20 cellular contexts compared by ENCODE assay signal in genomic region chr11:67632982-67633755, GRCh38. TPM values are rescaled to one million over a fixed set of nuclear protein-coding genes. Genes with fewer than 3 reads are reported as not detected.
DNase-seq lines count a peak whose midpoint lies in the region; ATAC-seq and TF ChIP-seq lines count a peak whose summit lies in the region.
"Had no signal": no experiment of that assay in that cellular context is flagged by ENCODE, and none has a peak within 500 bp of the region (broad histone marks: within the 10 kb centered on the region; RNA-seq: fewer than 3 reads in every experiment).

No MANE protein-coding gene starts in this region.

- TF ChIP-seq POLR2A in suprapubic skin (IDR thresholded peaks at IDR 0.05), result no peak
- no peak for TF ChIP-seq POLR2A in erythroblast (IDR thresholded peaks at IDR 0.05; ENCODE audit: low read length)

- H3K27ac ChIP-seq in colonic mucosa, result peak overlapping the region; percentile 63
- no peak overlapping the region for H3K27ac ChIP-seq in suprapubic skin

- no peak for TF ChIP-seq CTCF in colonic mucosa (IDR thresholded peaks at IDR 0.05)
- no peak for TF ChIP-seq CTCF in mucosa of descending colon (IDR thresholded peaks at IDR 0.05)
- no peak for TF ChIP-seq CTCF in suprapubic skin (IDR thresholded peaks at IDR 0.05)

- H3K36me3 Mint-ChIP-seq in activated naive CD4-positive, alpha-beta T cell treated with anti-CD3 and anti-CD28 coated beads, Interleukin-2, amount 10 ng/mL, durations not matched to agents 7 days and 5 days, result no peaks in the 10 kb centered on the region

- ATAC-seq in mucosa of descending colon (no peak), GM18873 (IDR thresholded peaks at IDR 0.05; ENCODE audit: low FRiP score, unreplicated experiment) (no peak)

- intact Hi-C loops in colonic mucosa (cut with DNase I), result no loop called here
- intact Hi-C loops in mucosa of descending colon (cut with DNase I, micrococcal nuclease), result no loop called here

- peaks cover 23% of the 10 kb centered on the region for H3K4me1 Mint-ChIP-seq in activated naive CD4-positive, alpha-beta T cell treated with anti-CD3 and anti-CD28 coated beads, Interleukin-2, amount 10 ng/mL, durations not matched to agents 7 days and 5 days

- peaks cover 25% of the 10 kb centered on the region for H3K4me1 ChIP-seq in colonic mucosa
- H3K4me1 ChIP-seq in mucosa of descending colon (ENCODE audit: low read depth), result peaks cover 27% of the 10 kb centered on the region
- peaks cover 24% of the 10 kb centered on the region for H3K4me1 ChIP-seq in suprapubic skin

- DNase-seq in activated naive CD4-positive, alpha-beta T cell treated with anti-CD3 and anti-CD28 coated beads, Interleukin-2, amount 10 ng/mL, durations not matched to agents 7 days and 5 days, result peak; percentile 20
- no peak for DNase-seq in activated naive CD4-positive, alpha-beta T cell treated with anti-CD3 and anti-CD28 coated beads, Interleukin-2, amount 50 U/mL, for 16 hours
- DNase-seq in colonic mucosa (peak; percentile 27), mucosa of descending colon (peak in 2 of 3 donors; percentile 40 to 58), suprapubic skin (ENCODE audit: low spot score in 2 of 2) (peak; percentile 57 to 74), NCI-H1436 treated with DMSO at 0.1 percent for 48 hours (lab: John Stamatoyannopoulos, UW) (no peak), erythroblast (lab: John Stamatoyannopoulos, UW) (no peak)
- DNase-seq: activated CD4-positive, alpha-beta T cell treated with anti-CD3 and anti-CD28 coated beads, Interleukin-2, amount 10 ng/mL, durations not matched to agents 7 days and 5 days; activated CD8-positive, alpha-beta memory T cell treated with anti-CD3 and anti-CD28 coated beads, Interleukin-2, amount 50 U/mL, for 48 hours; activated naive CD4-positive, alpha-beta T cell; midbrain; NCI-H1417 treated with DMSO at 0.1 percent for 48 hours; NCI-H446; NK-92 treated with Interleukin-12 subunit alpha and Interleukin-12 subunit beta, amount 100 ng/mL, for 24 hours; occipital lobe had no signal

- CTCF ChIA-PET in activated naive CD4-positive, alpha-beta T cell treated with anti-CD3 and anti-CD28 coated beads, Interleukin-2, amount 10 ng/mL, durations not matched to agents 7 days and 5 days (lab: Charles Lee), result interaction anchor here (1.2 to 8.0 kb wide), 3 partner anchors 14 to 26 kb away, joined by 3 to 91 read pairs (median 59); partner anchors contain the start of gene ACY3

- WGBS in suprapubic skin, result 93% methylated on average over 29 of the region's 30 CpGs

- H3K9me3 ChIP-seq in colonic mucosa (no peaks in the 10 kb centered on the region), mucosa of descending colon (no peaks in the 10 kb centered on the region), suprapubic skin (no peaks in the 10 kb centered on the region)
- H3K9me3 ChIP-seq: heart left ventricle had no signal

- no peaks in the 10 kb centered on the region for H3K27me3 ChIP-seq in colonic mucosa
- no peaks in the 10 kb centered on the region for H3K27me3 ChIP-seq in suprapubic skin
- H3K27me3 ChIP-seq: heart left ventricle had no signal

- H3K4me3 Mint-ChIP-seq in activated naive CD4-positive, alpha-beta T cell treated with anti-CD3 and anti-CD28 coated beads, Interleukin-2, amount 10 ng/mL, durations not matched to agents 7 days and 5 days, result no peak overlapping the region
- H3K4me3 Mint-ChIP-seq: activated CD4-positive, alpha-beta T cell treated with anti-CD3 and anti-CD28 coated beads, Interleukin-2, amount 10 ng/mL, durations not matched to agents 7 days and 5 days had no signal

- H3K36me3 ChIP-seq in colonic mucosa (no peaks in the 10 kb centered on the region), mucosa of descending colon (ENCODE audit: low read depth) (no peaks in the 10 kb centered on the region), suprapubic skin (no peaks in the 10 kb centered on the region)
- H3K36me3 ChIP-seq: heart left ventricle had no signal

- no peak overlapping the region for H3K9ac ChIP-seq in colonic mucosa (ENCODE audit: low read depth in 2 of 2, low read length in 2 of 2)

- H3K27ac Mint-ChIP-seq in activated naive CD4-positive, alpha-beta T cell treated with anti-CD3 and anti-CD28 coated beads, Interleukin-2, amount 10 ng/mL, durations not matched to agents 7 days and 5 days, result peak overlapping the region; percentile 42
- H3K27ac Mint-ChIP-seq: activated CD4-positive, alpha-beta T cell treated with anti-CD3 and anti-CD28 coated beads, Interleukin-2, amount 10 ng/mL, durations not matched to agents 7 days and 5 days had no signal

- TF ChIP-seq EP300 in suprapubic skin (IDR thresholded peaks at IDR 0.05), result no peak

- H3K9me3 Mint-ChIP-seq in activated naive CD4-positive, alpha-beta T cell treated with anti-CD3 and anti-CD28 coated beads, Interleukin-2, amount 10 ng/mL, durations not matched to agents 7 days and 5 days, result no peaks in the 10 kb centered on the region
- H3K9me3 Mint-ChIP-seq: activated CD4-positive, alpha-beta T cell treated with anti-CD3 and anti-CD28 coated beads, Interleukin-2, amount 10 ng/mL, durations not matched to agents 7 days and 5 days had no signal

- H3K4me3 ChIP-seq in colonic mucosa (no peak overlapping the region), mucosa of descending colon (no peak overlapping the region), suprapubic skin (no peak overlapping the region)
- H3K4me3 ChIP-seq: heart left ventricle had no signal

- H3K27me3 Mint-ChIP-seq in activated naive CD4-positive, alpha-beta T cell treated with anti-CD3 and anti-CD28 coated beads, Interleukin-2, amount 10 ng/mL, durations not matched to agents 7 days and 5 days, result peaks cover 19% of the 10 kb centered on the region
- H3K27me3 Mint-ChIP-seq: activated CD4-positive, alpha-beta T cell treated with anti-CD3 and anti-CD28 coated beads, Interleukin-2, amount 10 ng/mL, durations not matched to agents 7 days and 5 days had no signal

RNA-seq across cellular contexts. Expression of gene NUDT8, which starts 3.4 kb away (rescaled TPM):
- total RNA-seq in colonic mucosa, result 10 to 100 TPM; 35.1 to 52.5 TPM
- 10 to 100 TPM; 17.3 to 34.6 (median 23.1) TPM for total RNA-seq in mucosa of descending colon
- 10 to 100 TPM; 33.9 to 48.8 (median 46.3) TPM for total RNA-seq in suprapubic skin

RNA-seq across cellular contexts. Expression of gene TBX10, which starts 6.4 kb away (rescaled TPM):
- total RNA-seq in colonic mucosa (10 to 100 TPM in 1 of 2 donors, 1 to 10 TPM in 1; 7.8 to 19.3 TPM), mucosa of descending colon (10 to 100 TPM in 1 of 3 donors, 1 to 10 TPM in 2; 3.7 to 19.1 (median 9.6) TPM), suprapubic skin (not detected)
- total RNA-seq: activated CD4-positive, alpha-beta T cell treated with anti-CD3 and anti-CD28 coated beads, Interleukin-2, amount 10 ng/mL, durations not matched to agents 7 days and 5 days; aorta; cerebellum; occipital lobe; temporal lobe had no signal

RNA-seq across cellular contexts. Expression of gene ACY3, which starts 17.4 kb away (rescaled TPM):
- total RNA-seq in colonic mucosa (10 to 100 TPM; 10.6 to 13.8 TPM), mucosa of descending colon (10 to 100 TPM in 2 of 3 donors, 1 to 10 TPM in 1; 3.3 to 14.6 (median 14.1) TPM), suprapubic skin (not detected)
- total RNA-seq: aorta, heart left ventricle, temporal lobe had no signal

RNA-seq across cellular contexts. Expression of gene NDUFV1, which starts 26.4 kb away (rescaled TPM):
- total RNA-seq in colonic mucosa (100 to 1,000 TPM; 329 to 361 TPM), mucosa of descending colon (100 to 1,000 TPM; 248 to 349 (median 311) TPM), suprapubic skin (100 to 1,000 TPM; 200 to 361 (median 275) TPM)

RNA-seq across cellular contexts. Expression of gene ALDH3B2, which starts 41.3 kb away (rescaled TPM):
- total RNA-seq in colonic mucosa, result under 1 TPM; 0.08 to 0.89 TPM
- total RNA-seq in mucosa of descending colon, result under 1 TPM in 2 of 3 donors, not detected in 1; 0.29 to 0.48 TPM
- 100 to 1,000 TPM in 2 of 4 donors, 10 to 100 TPM in 2; 90.0 to 176 (median 105) TPM for total RNA-seq in suprapubic skin
- total RNA-seq: activated CD4-positive, alpha-beta T cell treated with anti-CD3 and anti-CD28 coated beads, Interleukin-2, amount 10 ng/mL, durations not matched to agents 7 days and 5 days; aorta; cerebellum; heart left ventricle; occipital lobe had no signal

Comparison
In these comparisons a context has a peak if more than half of its experiments do, and no peak if none do; other contexts are left out.
1. DNase-seq: peak in activated naive CD4-positive, alpha-beta T cell treated with anti-CD3 and anti-CD28 coated beads, Interleukin-2, amount 10 ng/mL, durations not matched to agents 7 days and 5 days (single experiment), colonic mucosa (single experiment), mucosa of descending colon (2 of 3) and suprapubic skin (2 of 2); none in activated naive CD4-positive, alpha-beta T cell treated with anti-CD3 and anti-CD28 coated beads, Interleukin-2, amount 50 U/mL, for 16 hours (single experiment), NCI-H1436 treated with DMSO at 0.1 percent for 48 hours (single experiment) and erythroblast (0 of 2).
2. RNA of gene TBX10, which starts 6.4 kb away (total RNA-seq): 7.8 to 19.3 TPM in colonic mucosa and 3.7 to 19.1 TPM in mucosa of descending colon; not detected in suprapubic skin; every median in the first group is over 4 times any median in the second.
3. RNA of gene ACY3, which starts 17.4 kb away (total RNA-seq): 3.3 to 14.6 TPM in mucosa of descending colon and 10.6 to 13.8 TPM in colonic mucosa; not detected in suprapubic skin; every median in the first group is over 4 times any median in the second.